Comparison of ENCODE assay signal across 34 cellular contexts in genomic region chr15:88591384-88591783, GRCh38.
"Had no signal": no experiment of that assay in that cellular context is flagged by ENCODE, and none has a peak within 500 bp of the region (broad histone marks: within the 10 kb centered on the region; RNA-seq: fewer than 3 reads in every experiment).

No MANE protein-coding gene starts in this region.

- H3K36me3 ChIP-seq: MG63 had no signal

- DNase-seq: Karpas-422, Kasumi-1, MG63, MM.1S, MV-4-11, NCI-H1048, NCI-H1092, NCI-H1092 treated with DMSO at 0.1 percent for 48 hours, NCI-H1105, NCI-H1105 treated with DMSO at 0.1 percent for 48 hours, NCI-H1417, NCI-H1417 treated with DMSO at 0.1 percent for 48 hours, NCI-H1436, NCI-H1436 treated with DMSO at 0.1 percent for 48 hours, NCI-H146, NCI-H1694, NCI-H1694 treated with DMSO at 0.1 percent for 48 hours, NCI-H187 treated with DMSO at 0.1 percent for 48 hours, NCI-H1930, NCI-H2029, NCI-H2029 treated with DMSO at 0.1 percent for 48 hours, NCI-H2081, NCI-H2081 treated with DMSO at 0.1 percent for 48 hours, NCI-H2107, NCI-H2171, NCI-H2171 treated with DMSO at 0.1 percent for 48 hours, NCI-H2227 treated with DMSO at 0.1 percent for 48 hours, NCI-H226, NCI-H345, NCI-H446, NCI-H446 treated with DMSO at 0.1 percent for 48 hours, NCI-H510A, NCI-H510A treated with DMSO at 0.1 percent for 48 hours, NCI-H524 had no signal

- H3K4me3 ChIP-seq: MG63 had no signal
